10 cellular contexts compared by ENCODE assay signal in the genomic region with DNA sequence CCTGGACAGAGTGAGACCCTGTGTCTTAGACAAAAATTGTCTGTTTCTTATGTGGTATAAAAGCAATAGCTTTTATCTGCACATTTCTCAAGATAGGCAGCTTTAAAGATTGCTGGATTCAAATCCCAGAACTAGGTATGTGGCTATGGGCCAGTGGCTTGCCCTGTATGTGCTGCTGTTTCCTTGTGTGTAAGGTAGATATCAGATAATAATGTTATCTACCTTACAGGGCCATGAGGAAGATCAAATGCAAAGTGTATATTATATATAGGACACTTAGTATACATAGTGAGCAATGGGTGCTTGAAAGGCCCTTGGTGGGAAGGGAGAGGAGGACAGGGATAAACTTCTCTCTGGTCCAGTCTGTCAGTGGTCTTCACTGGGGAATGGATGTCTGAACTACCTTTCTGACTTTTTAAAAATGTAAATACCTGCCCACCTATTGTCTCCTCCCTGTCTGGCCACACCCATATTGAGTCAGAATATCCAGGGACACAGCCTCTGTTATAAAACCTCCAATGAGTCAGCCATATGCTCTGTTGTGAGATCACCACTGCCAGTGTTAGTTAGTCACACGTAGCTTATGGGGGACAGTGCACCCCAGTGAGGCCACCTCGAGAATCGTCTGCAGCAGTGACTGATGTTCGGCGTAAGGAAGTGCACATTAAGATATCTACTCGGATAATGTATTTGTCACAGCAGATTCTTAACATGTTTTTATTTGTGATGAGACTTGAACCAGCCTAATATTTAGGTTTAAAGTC.
DNase-seq lines count a peak whose midpoint lies in the region; ATAC-seq and TF ChIP-seq lines count a peak whose summit lies in the region.
"Had no signal": no experiment of that assay in that cellular context is flagged by ENCODE, and none has a peak within 500 bp of the region (broad histone marks: within the 10 kb centered on the region; RNA-seq: fewer than 3 reads in every experiment).

No MANE protein-coding gene starts in this region.

- no peak overlapping the region for H3K4me3 Mint-ChIP-seq in T-helper 17 cell
- H3K4me3 Mint-ChIP-seq: activated naive CD8-positive, alpha-beta T cell; T-cell had no signal

- peak; percentile 14 for DNase-seq in stimulated activated CD4-positive, alpha-beta T cell treated with anti-CD3 and anti-CD28 coated beads, Interleukin-15, amount 100 ng/mL, for 24 hours
- no peak for DNase-seq in stimulated activated CD4-positive, alpha-beta T cell treated with anti-CD3 and anti-CD28 coated beads, Interleukin-12 subunit alpha, Interleukin-12 subunit beta, amount 100 ng/mL, for 4 hours
- DNase-seq in T-helper 17 cell (no peak), fibroblast of the aortic adventitia (ENCODE audit: low read depth) (peak; percentile 39), stromal cell of bone marrow (ENCODE audit: low read depth) (peak; percentile 38), nucleus accumbens (lab: John Stamatoyannopoulos, UW) (no peak), inferior parietal cortex (ENCODE audit: extremely low spot score) (no peak)
- DNase-seq: T-cell had no signal

- no peak overlapping the region for H3K27ac Mint-ChIP-seq in T-helper 17 cell
- H3K27ac Mint-ChIP-seq: activated naive CD8-positive, alpha-beta T cell; T-cell had no signal

- H3K36me3 Mint-ChIP-seq in T-helper 17 cell (ENCODE audit: low read depth): no peaks in the 10 kb centered on the region
- H3K36me3 Mint-ChIP-seq: activated naive CD8-positive, alpha-beta T cell; T-cell had no signal

- no peak for TF ChIP-seq CTCF in fibroblast of the aortic adventitia (IDR thresholded peaks at IDR 0.05; ENCODE audit: insufficient read depth, low read length)

- peak; percentile 64 for ATAC-seq in T-helper 17 cell
- no peak for ATAC-seq in HG03378 (IDR thresholded peaks at IDR 0.05; ENCODE audit: unreplicated experiment)

- H3K27me3 Mint-ChIP-seq in T-helper 17 cell: no peaks in the 10 kb centered on the region
- H3K27me3 Mint-ChIP-seq: activated naive CD8-positive, alpha-beta T cell; T-cell had no signal

- no peaks in the 10 kb centered on the region for H3K4me1 Mint-ChIP-seq in T-helper 17 cell

- H3K9me3 ChIP-seq in T-helper 17 cell (ENCODE audit: control insufficient read depth, low read length, poor library complexity, severe bottlenecking): peaks cover 2% of the 10 kb centered on the region

- H3K4me3 ChIP-seq in fibroblast of the aortic adventitia (ENCODE audit: low read depth, low read length): no peak overlapping the region

Comparison
In these comparisons a context has a peak if more than half of its experiments do, and no peak if none do; other contexts are left out.
1. DNase-seq: peak in stimulated activated CD4-positive, alpha-beta T cell treated with anti-CD3 and anti-CD28 coated beads, Interleukin-15, amount 100 ng/mL, for 24 hours (single experiment), fibroblast of the aortic adventitia (single experiment) and stromal cell of bone marrow (single experiment); none in stimulated activated CD4-positive, alpha-beta T cell treated with anti-CD3 and anti-CD28 coated beads, Interleukin-12 subunit alpha, Interleukin-12 subunit beta, amount 100 ng/mL, for 4 hours (single experiment), T-helper 17 cell (0 of 3), nucleus accumbens (0 of 56) and inferior parietal cortex (single experiment).